9 cellular contexts compared by ENCODE assay signal in the genomic region with DNA sequence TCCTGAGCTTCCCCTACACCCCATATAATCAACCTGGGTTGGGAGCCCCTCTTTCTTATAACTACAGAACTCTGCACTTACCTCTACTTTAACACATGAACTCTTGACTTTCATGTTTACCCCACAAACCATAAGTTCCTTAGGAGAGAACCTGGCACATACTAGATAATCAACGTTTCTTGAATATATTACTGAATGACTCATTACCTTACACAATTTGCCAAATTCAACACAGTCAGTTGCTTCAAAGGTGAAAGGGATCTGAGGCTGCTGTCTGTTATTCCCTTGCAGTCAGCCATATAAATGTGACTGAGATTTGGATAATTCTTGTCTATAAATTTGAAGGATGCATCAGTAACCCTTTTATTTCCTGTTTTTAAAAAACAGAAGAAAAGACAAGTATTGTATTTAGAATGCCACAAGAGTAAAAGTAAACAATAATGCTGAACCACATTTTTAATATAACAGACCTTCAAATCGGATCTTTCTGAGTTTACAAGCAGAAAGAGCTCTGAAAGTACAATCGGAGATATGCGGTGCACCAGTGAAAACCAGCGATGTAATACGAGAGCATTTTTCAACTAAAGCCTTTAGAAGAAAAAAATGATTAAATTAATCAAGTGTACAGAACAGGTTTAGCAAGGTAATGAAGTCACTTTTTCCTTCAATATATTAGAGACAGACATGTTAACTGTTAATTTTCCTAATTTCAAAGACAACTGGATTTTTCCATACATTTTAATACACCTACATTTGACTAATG. TPM values are rescaled to one million over a fixed set of nuclear protein-coding genes. Genes with fewer than 3 reads are reported as not detected.
DNase-seq lines count a peak whose midpoint lies in the region; ATAC-seq and TF ChIP-seq lines count a peak whose summit lies in the region.
"Had no signal": no experiment of that assay in that cellular context is flagged by ENCODE, and none has a peak within 500 bp of the region (broad histone marks: within the 10 kb centered on the region; RNA-seq: fewer than 3 reads in every experiment).

No MANE protein-coding gene starts in this region.

- peak; percentile 74 for ATAC-seq in body of pancreas
- no peak for ATAC-seq in HG03378 (IDR thresholded peaks at IDR 0.05; ENCODE audit: unreplicated experiment)

- peak overlapping the region; percentile 6 to 68 (median 30) for H3K27ac ChIP-seq in body of pancreas

- DNase-seq in EL = peak; percentile 37
- DNase-seq in NB4 (ENCODE audit: low read depth) = peak; percentile 71
- no peak for DNase-seq in body of pancreas
- DNase-seq in left kidney (ENCODE audit: low read depth, low spot score) = peak; percentile 24
- no peak for DNase-seq in GM19240 (ENCODE audit: insufficient read length, low spot score)
- no peak for DNase-seq in iPS-NIHi7 (ENCODE audit: extremely low spot score)
- no peak for DNase-seq in NK-92 (lab: John Stamatoyannopoulos, UW; ENCODE audit: unreplicated experiment)
- DNase-seq: activated naive CD4-positive, alpha-beta T cell treated with Interleukin-2 at 50 U/mL for 16 hours had no signal

- H3K36me3 ChIP-seq in body of pancreas (replicated peaks in 1 of 2; ENCODE audit: insufficient read depth in 1 of 2, low read depth in 2 of 2) = no peaks in the 10 kb centered on the region

- no peaks in the 10 kb centered on the region for H3K9me3 ChIP-seq in body of pancreas

- H3K4me3 ChIP-seq in NB4 (ENCODE audit: low read depth, low read length) (no peak overlapping the region), body of pancreas (no peak overlapping the region)

- TF ChIP-seq POLR2A in NB4 (IDR thresholded peaks at IDR 0.05; ENCODE audit: extremely low read depth, insufficient read length) = no peak
- TF ChIP-seq POLR2A in body of pancreas (IDR thresholded peaks at IDR 0.05) = no peak

- peaks cover 15% of the 10 kb centered on the region for H3K4me1 ChIP-seq in body of pancreas

- TF ChIP-seq CTCF in NB4 (IDR thresholded peaks at IDR 0.05; ENCODE audit: low read depth, low read length) = no peak
- TF ChIP-seq CTCF in body of pancreas (IDR thresholded peaks at IDR 0.05) = no peak

- WGBS in body of pancreas, 2 donors = 9 to 11% methylated on average over 6 of the region's 6 CpGs

- intact Hi-C loops in body of pancreas (cut with DNase I) = no loop called here

- no peaks in the 10 kb centered on the region for H3K27me3 ChIP-seq in body of pancreas

RNA-seq across cellular contexts. Expression of a gene that starts 29.5 kb away (rescaled TPM):
- 1 to 10 TPM; 2.0 to 2.9 TPM for total RNA-seq in body of pancreas

Comparison
In these comparisons a context has a peak if more than half of its experiments do, and no peak if none do; other contexts are left out.
1. DNase-seq: peak in EL (single experiment), NB4 (single experiment) and left kidney (single experiment); none in body of pancreas (0 of 4), GM19240 (single experiment), iPS-NIHi7 (single experiment) and NK-92 (single experiment).